In genomic region chr22:49694462-49695260, GRCh38 we compare ENCODE assay signal across 27 cellular contexts.
"Had no signal": no experiment of that assay in that cellular context is flagged by ENCODE, and none has a peak within 500 bp of the region (broad histone marks: within the 10 kb centered on the region; RNA-seq: fewer than 3 reads in every experiment).

No MANE protein-coding gene starts in this region.

- ATAC-seq: activated CD8-positive, alpha-beta T cell treated with anti-CD3 and anti-CD28 coated beads for 36 hours; activated naive CD4-positive, alpha-beta T cell treated with anti-CD3 and anti-CD28 coated beads, Interleukin-2, amount 50 U/mL, for 72 hours; activated T-cell treated with anti-CD3 and anti-CD28 coated beads, Interleukin-2, amount 50 U/mL, for 72 hours; activated T-helper 17 cell treated with anti-CD3 and anti-CD28 coated beads, Interleukin-2, amount 50 U/mL, for 72 hours; body of pancreas; PC-3 had no signal

- DNase-seq: activated CD4-positive, alpha-beta T cell treated with anti-CD3 and anti-CD28 coated beads, Interleukin-2, amount 10 ng/mL, durations not matched to agents 24 days and 14 days; activated CD4-positive, alpha-beta T cell treated with anti-CD3 and anti-CD28 coated beads, Interleukin-2, amount 50 U/mL, for 4 hours; activated CD8-positive, alpha-beta T cell treated with anti-CD3 and anti-CD28 coated beads for 36 hours; activated gamma-delta T cell treated with Interleukin-2 at 50 U/mL for 16 hours; activated naive CD4-positive, alpha-beta T cell treated with anti-CD3 and anti-CD28 coated beads for 36 hours; activated T-cell treated with anti-CD3 and anti-CD28 coated beads, Interleukin-2, amount 50 U/mL, for 1 hour; activated T-cell treated with anti-CD3 and anti-CD28 coated beads, Interleukin-2, amount 50 U/mL, for 72 hours; body of pancreas; Kasumi-1; KG1; MG63; NCI-H1092; NCI-H1436 treated with DMSO at 0.1 percent for 48 hours; NCI-H1694 treated with DMSO at 0.1 percent for 48 hours; NCI-H2029; NCI-H345; NCI-H510A; NCI-H526; NCI-H748 treated with DMSO at 0.1 percent for 48 hours; NK-92 treated with Interleukin-12 subunit alpha and Interleukin-12 subunit beta, amount 100 ng/mL, for 24 hours; PC-3; Peyer's patch; RPMI8226; SHP77 treated with DMSO at 0.1 percent for 48 hours; SK-N-SH had no signal
